19 cellular contexts compared by ENCODE assay signal in the genomic region with DNA sequence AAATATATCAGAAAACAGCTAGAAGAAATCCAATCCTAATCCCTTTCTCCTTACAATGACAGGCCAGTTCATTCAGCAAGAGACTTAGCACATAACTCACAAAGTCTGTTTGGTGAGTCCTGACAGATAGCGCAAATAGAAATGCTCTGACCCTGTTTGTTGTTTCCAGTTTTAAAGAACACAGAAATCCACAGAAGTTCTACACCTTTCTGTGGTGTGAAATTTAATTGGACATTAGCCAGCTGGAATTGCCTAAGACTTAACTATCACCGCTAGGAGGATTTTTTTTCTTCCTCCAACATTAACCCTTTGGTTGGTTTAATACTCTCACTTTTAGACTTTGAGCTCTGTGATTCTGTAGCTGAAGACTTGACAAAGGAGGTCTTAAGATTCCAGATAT. TPM values are rescaled to one million over a fixed set of nuclear protein-coding genes. Genes with fewer than 3 reads are reported as not detected.
"Had no signal": no experiment of that assay in that cellular context is flagged by ENCODE, and none has a peak within 500 bp of the region (broad histone marks: within the 10 kb centered on the region; RNA-seq: fewer than 3 reads in every experiment).

No MANE protein-coding gene starts in this region.

- H3K79me2 ChIP-seq: hepatocyte had no signal

- H3K27me3 Mint-ChIP-seq: activated CD4-positive, alpha-beta T cell treated with anti-CD3 and anti-CD28 coated beads, Interleukin-2, amount 10 ng/mL, durations not matched to agents 24 days and 14 days; activated naive CD4-positive, alpha-beta T cell treated with anti-CD3 and anti-CD28 coated beads, Interleukin-2, amount 10 ng/mL, durations not matched to agents 7 days and 5 days; activated naive CD8-positive, alpha-beta T cell treated with anti-CD3 and anti-CD28 coated beads, Interleukin-2, amount 50 U/mL, for 24 hours had no signal

- H3K27ac ChIP-seq: brain microvascular endothelial cell, esophagus squamous epithelium, hepatocyte, tibial artery had no signal

- H3K4me1 ChIP-seq: esophagus squamous epithelium, tibial artery had no signal

- H3K9me3 Mint-ChIP-seq: activated CD4-positive, alpha-beta T cell treated with anti-CD3 and anti-CD28 coated beads, Interleukin-2, amount 10 ng/mL, durations not matched to agents 24 days and 14 days; activated naive CD4-positive, alpha-beta T cell treated with anti-CD3 and anti-CD28 coated beads, Interleukin-2, amount 10 ng/mL, durations not matched to agents 7 days and 5 days; activated naive CD8-positive, alpha-beta T cell treated with anti-CD3 and anti-CD28 coated beads, Interleukin-2, amount 50 U/mL, for 24 hours; activated T-cell treated with anti-CD3 and anti-CD28 coated beads, Interleukin-2, amount 50 U/mL, for 4 hours; neural crest cell; T-helper 1 cell treated with Interleukin-12 subunit alpha and Interleukin-12 subunit beta and Interleukin-4 antibody, amounts not matched to agents 30 μg/mL and 1 μg/mL, for 36 hours had no signal

- H3K9me3 ChIP-seq: esophagus squamous epithelium, tibial artery had no signal

- H3K4me3 ChIP-seq: esophagus squamous epithelium, hepatocyte, tibial artery had no signal

- H3K27me3 ChIP-seq: brain microvascular endothelial cell, esophagus squamous epithelium, hepatocyte, tibial artery had no signal

- H3K27ac Mint-ChIP-seq: activated CD4-positive, alpha-beta T cell treated with anti-CD3 and anti-CD28 coated beads, Interleukin-2, amount 10 ng/mL, durations not matched to agents 24 days and 14 days; activated CD8-positive, alpha-beta T cell treated with anti-CD3 and anti-CD28 coated beads, Interleukin-2, amount 10 ng/mL, durations not matched to agents 7 days and 5 days; activated naive CD4-positive, alpha-beta T cell treated with anti-CD3 and anti-CD28 coated beads, Interleukin-2, amount 10 ng/mL, durations not matched to agents 7 days and 5 days; activated naive CD8-positive, alpha-beta T cell treated with anti-CD3 and anti-CD28 coated beads, Interleukin-2, amount 50 U/mL, for 24 hours; T-helper 1 cell treated with Interleukin-12 subunit alpha and Interleukin-12 subunit beta and Interleukin-4 antibody, amounts not matched to agents 30 μg/mL and 1 μg/mL, for 36 hours had no signal

- H3K4me3 Mint-ChIP-seq: activated CD4-positive, alpha-beta T cell treated with anti-CD3 and anti-CD28 coated beads, Interleukin-2, amount 10 ng/mL, durations not matched to agents 24 days and 14 days; activated CD8-positive, alpha-beta T cell treated with anti-CD3 and anti-CD28 coated beads, Interleukin-2, amount 10 ng/mL, durations not matched to agents 7 days and 5 days; activated naive CD4-positive, alpha-beta T cell treated with anti-CD3 and anti-CD28 coated beads, Interleukin-2, amount 10 ng/mL, durations not matched to agents 7 days and 5 days; activated naive CD8-positive, alpha-beta T cell treated with anti-CD3 and anti-CD28 coated beads, Interleukin-2, amount 50 U/mL, for 24 hours; activated T-cell treated with anti-CD3 and anti-CD28 coated beads, Interleukin-2, amount 50 U/mL, for 4 hours; neural crest cell; T-helper 1 cell treated with Interleukin-12 subunit alpha and Interleukin-12 subunit beta and Interleukin-4 antibody, amounts not matched to agents 30 μg/mL and 1 μg/mL, for 36 hours had no signal

- H3K4me1 Mint-ChIP-seq: activated naive CD8-positive, alpha-beta T cell treated with anti-CD3 and anti-CD28 coated beads, Interleukin-2, amount 50 U/mL, for 24 hours had no signal

- H2AFZ ChIP-seq: hepatocyte had no signal

- H3K4me2 ChIP-seq: hepatocyte had no signal

- DNase-seq: activated CD4-positive, alpha-beta T cell treated with anti-CD3 and anti-CD28 coated beads, Interleukin-2, amount 10 ng/mL, durations not matched to agents 24 days and 14 days; activated CD8-positive, alpha-beta T cell treated with anti-CD3 and anti-CD28 coated beads, Interleukin-2, amount 10 ng/mL, durations not matched to agents 7 days and 5 days; activated effector memory CD4-positive, alpha-beta T cell treated with Interleukin-2 at 50 U/mL for 16 hours; activated naive CD4-positive, alpha-beta T cell treated with anti-CD3 and anti-CD28 coated beads, Interleukin-2, amount 10 ng/mL, durations not matched to agents 7 days and 5 days; activated naive CD8-positive, alpha-beta T cell treated with anti-CD3 and anti-CD28 coated beads, Interleukin-2, amount 50 U/mL, for 24 hours; activated T-cell treated with anti-CD3 and anti-CD28 coated beads, Interleukin-2, amount 50 U/mL, for 4 hours; aorta; brain microvascular endothelial cell; effector CD4-positive, alpha-beta T cell; esophagus squamous epithelium; midbrain; stimulated activated CD4-positive, alpha-beta T cell treated with anti-CD3 and anti-CD28 coated beads, Interleukin-2, amount 100 ng/mL, for 24 hours; stimulated activated naive CD4-positive, alpha-beta T cell treated with Interleukin-2 at 50 U/mL for 16 hours; tibial artery had no signal

- H3K36me3 ChIP-seq: brain microvascular endothelial cell, esophagus squamous epithelium, tibial artery had no signal

- ATAC-seq: activated CD8-positive, alpha-beta T cell treated with anti-CD3 and anti-CD28 coated beads, Interleukin-2, amount 10 ng/mL, durations not matched to agents 7 days and 5 days; activated naive CD8-positive, alpha-beta T cell treated with anti-CD3 and anti-CD28 coated beads, Interleukin-2, amount 50 U/mL, for 24 hours; activated T-cell treated with anti-CD3 and anti-CD28 coated beads, Interleukin-2, amount 50 U/mL, for 4 hours had no signal

RNA-seq across cellular contexts. Expression of a gene that starts 30.8 kb away (rescaled TPM):
- total RNA-seq: hepatocyte, lung microvascular endothelial cell, myocyte had no signal
- polyA plus RNA-seq: hepatocyte had no signal

RNA-seq across cellular contexts. Expression of a gene that starts 52.8 kb away (rescaled TPM):
- total RNA-seq: myocyte had no signal
